8 cellular contexts compared by ENCODE assay signal in the genomic region with DNA sequence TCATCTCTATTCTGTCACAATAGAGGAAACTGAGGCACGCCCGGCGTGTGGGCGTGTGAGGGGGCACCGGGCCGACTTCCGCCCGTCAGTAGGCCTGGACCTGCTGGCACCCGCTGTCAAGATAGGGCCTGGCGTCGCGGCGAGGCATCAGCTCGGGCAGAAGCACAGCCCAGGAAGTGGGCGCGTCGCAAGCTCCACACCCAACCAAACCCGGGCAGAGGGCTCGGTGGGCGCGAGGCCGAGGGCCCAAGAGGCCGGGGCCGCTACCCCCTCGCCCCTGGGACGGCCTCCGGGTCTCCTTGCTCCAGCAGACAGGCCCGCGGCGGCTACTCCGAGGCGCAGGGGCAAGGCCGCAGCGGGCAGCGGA.
A peak's percentile ranks its signal among the peaks of the same experiment; 100 is the strongest.
DNase-seq lines count a peak whose midpoint lies in the region; ATAC-seq, FAIRE-seq and TF ChIP-seq lines count a peak whose summit lies in the region.

No MANE protein-coding gene starts in this region.

- peak; percentile 9 for DNase-seq in stimulated activated CD8-positive, alpha-beta memory T cell treated with anti-CD3 and anti-CD28 coated beads, Interleukin-12 subunit alpha, Interleukin-12 subunit beta, amount 100 ng/mL, for 1 hour (ENCODE audit: low read depth)
- no peak for DNase-seq in stimulated activated CD8-positive, alpha-beta memory T cell treated with anti-CD3 and anti-CD28 coated beads, Interleukin-4, amount 100 ng/mL, for 48 hours
- no peak for DNase-seq in activated naive CD8-positive, alpha-beta T cell treated with anti-CD3 and anti-CD28 coated beads, Interleukin-2, amount 50 U/mL, for 24 hours
- DNase-seq in keratinocyte (ENCODE audit: low read depth, low spot score): no peak
- DNase-seq in substantia nigra (lab: John Stamatoyannopoulos, UW): peak in 16 of 49 donors; percentile 30 to 73 (median 46)
- DNase-seq in mucosa of gallbladder (ENCODE audit: low spot score): no peak
- no peak for DNase-seq in DMS 273 treated with DMSO at 0.1 percent for 48 hours (lab: John Stamatoyannopoulos, UW)

- H3K4me2 ChIP-seq in keratinocyte (ENCODE audit: control insufficient read depth, extremely low read depth, insufficient read depth, low read depth, low read length): peak overlapping the region; percentile 89

- no peaks in the 10 kb centered on the region for H3K79me2 ChIP-seq in keratinocyte (ENCODE audit: control insufficient read depth, insufficient read depth, low read length)

- no peaks in the 10 kb centered on the region for H3K36me3 Mint-ChIP-seq in activated naive CD8-positive, alpha-beta T cell treated with anti-CD3 and anti-CD28 coated beads, Interleukin-2, amount 50 U/mL, for 24 hours (ENCODE audit: low read depth)

- peaks cover 59% of the 10 kb centered on the region for H3K4me1 Mint-ChIP-seq in activated naive CD8-positive, alpha-beta T cell treated with anti-CD3 and anti-CD28 coated beads, Interleukin-2, amount 50 U/mL, for 24 hours

- no peaks in the 10 kb centered on the region for H4K20me1 ChIP-seq in keratinocyte (ENCODE audit: control insufficient read depth, extremely low read depth, insufficient read depth, low read length)

- H3K4me3 Mint-ChIP-seq in activated naive CD8-positive, alpha-beta T cell treated with anti-CD3 and anti-CD28 coated beads, Interleukin-2, amount 50 U/mL, for 24 hours: peak overlapping the region; percentile 90

- H3K27ac ChIP-seq in keratinocyte (ENCODE audit: control insufficient read depth, insufficient read depth, low read length): peak overlapping the region; percentile 66
- H3K27ac ChIP-seq in substantia nigra (ENCODE audit: low read depth, low read length, poor library complexity, severe bottlenecking): peak overlapping the region; percentile 90

- dilution Hi-C loops in keratinocyte (cut with MboI; ENCODE audit: extremely low pct_ligation_motif_present, low sequenced_read_pairs): no loop called here

- ATAC-seq in HG03378 (IDR thresholded peaks at IDR 0.05; ENCODE audit: unreplicated experiment): peak; percentile 43
- ATAC-seq in activated naive CD8-positive, alpha-beta T cell treated with anti-CD3 and anti-CD28 coated beads, Interleukin-2, amount 50 U/mL, for 24 hours: peak; percentile 29

- H3K27ac Mint-ChIP-seq in activated naive CD8-positive, alpha-beta T cell treated with anti-CD3 and anti-CD28 coated beads, Interleukin-2, amount 50 U/mL, for 24 hours: peak overlapping the region; percentile 20

- no peaks in the 10 kb centered on the region for H3K27me3 ChIP-seq in keratinocyte (ENCODE audit: control insufficient read depth, extremely low read depth, insufficient read depth, low read length)

- no peaks in the 10 kb centered on the region for H3K9me3 ChIP-seq in keratinocyte (ENCODE audit: control insufficient read depth, low read depth, low read length)

- H3K9me3 Mint-ChIP-seq in activated naive CD8-positive, alpha-beta T cell treated with anti-CD3 and anti-CD28 coated beads, Interleukin-2, amount 50 U/mL, for 24 hours: no peaks in the 10 kb centered on the region

- H3K4me1 ChIP-seq in keratinocyte (ENCODE audit: control insufficient read depth, extremely low read depth, insufficient read depth, low read length): peaks cover 8% of the 10 kb centered on the region

- H3K9me1 ChIP-seq in keratinocyte (ENCODE audit: control insufficient read depth, extremely low read depth, insufficient read depth, low read length): no peaks in the 10 kb centered on the region

- no peak for FAIRE-seq in keratinocyte (lab: Jason Lieb, UNC)

- H3K36me3 ChIP-seq in keratinocyte (ENCODE audit: control insufficient read depth in 2 of 2, extremely low read depth in 1 of 2, insufficient read depth in 2 of 2, low read length in 2 of 2): no peaks in the 10 kb centered on the region

- peaks cover 2% of the 10 kb centered on the region for H3K27me3 Mint-ChIP-seq in activated naive CD8-positive, alpha-beta T cell treated with anti-CD3 and anti-CD28 coated beads, Interleukin-2, amount 50 U/mL, for 24 hours

- peak overlapping the region; percentile 85 for H3K9ac ChIP-seq in keratinocyte (ENCODE audit: control insufficient read depth, extremely low read depth, insufficient read depth, low read length)

- H3K4me3 ChIP-seq in keratinocyte (ENCODE audit: control insufficient read depth in 2 of 3, extremely low read depth in 1 of 3, insufficient read depth in 2 of 3, low read depth in 1 of 3, low read length in 3 of 3): peak overlapping the region in 2 of 3 experiments; percentile 40 to 72

- TF ChIP-seq CTCF in keratinocyte (optimal IDR thresholded peaks at IDR 0.05 in 1 of 3, IDR thresholded peaks at IDR 0.05 in 1 of 3, conservative IDR thresholded peaks at IDR 0.05 in 1 of 3; ENCODE audit: extremely low read depth in 1 of 3, insufficient read depth in 2 of 3, low read length in 3 of 3): no peak

- H2AFZ ChIP-seq in keratinocyte (ENCODE audit: control insufficient read depth, low read length): peak overlapping the region; percentile 94
